ENCODE assay signal across 8 cellular contexts in the genomic region with DNA sequence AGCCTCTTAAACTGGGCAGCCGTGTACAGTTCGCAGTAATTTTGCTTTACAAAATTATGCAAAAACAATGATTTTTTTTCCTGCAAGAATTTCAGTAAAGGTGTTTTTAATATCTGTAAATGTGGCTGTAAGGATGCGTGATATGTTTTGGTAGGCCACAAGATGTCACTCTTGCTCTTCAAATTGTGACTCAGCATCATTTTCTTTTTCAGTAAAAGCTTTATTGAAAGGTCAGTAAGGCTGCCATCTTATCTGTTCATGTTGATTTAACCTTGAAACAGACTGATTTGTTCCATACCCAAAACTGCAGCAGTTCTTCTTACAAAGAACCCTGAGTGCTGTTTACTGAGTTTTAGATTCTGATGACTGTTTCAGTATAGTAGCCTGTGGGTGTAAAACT. TPM values are rescaled to one million over a fixed set of nuclear protein-coding genes. Genes with fewer than 3 reads are reported as not detected.
A peak's percentile ranks its signal among the peaks of the same experiment; 100 is the strongest.
DNase-seq lines count a peak whose midpoint lies in the region; ATAC-seq and TF ChIP-seq lines count a peak whose summit lies in the region.

No MANE protein-coding gene starts in this region.

- H3K27me3 ChIP-seq in HUES64 (ENCODE audit: insufficient read depth, low read length) (no peaks in the 10 kb centered on the region), SK-N-SH (ENCODE audit: insufficient read depth) (no peaks in the 10 kb centered on the region), sigmoid colon (no peaks in the 10 kb centered on the region)

- peak overlapping the region; percentile 77 for H3K27ac Mint-ChIP-seq in activated T-cell treated with anti-CD3 and anti-CD28 coated beads, Interleukin-2, amount 50 U/mL, for 24 hours

- H3K9ac ChIP-seq in HUES64 (ENCODE audit: low read depth, low read length) (no peak overlapping the region), SK-N-SH (no peak overlapping the region)

- no peaks in the 10 kb centered on the region for H3K9me2 ChIP-seq in SK-N-SH

- H3K4me3 ChIP-seq in HUES64 (ENCODE audit: low read length) (no peak overlapping the region), SK-N-SH (ENCODE audit: low read depth in 2 of 2, low read length in 1 of 2) (no peak overlapping the region), fibroblast of mammary gland (ENCODE audit: control insufficient read depth, low read depth, low read length) (no peak overlapping the region), sigmoid colon (no peak overlapping the region)

- H3K4me1 ChIP-seq in HUES64 (ENCODE audit: insufficient read depth, low read length) = peaks cover 7% of the 10 kb centered on the region; the same call in 1 of the 2 replicates
- H3K4me1 ChIP-seq in SK-N-SH (ENCODE audit: control insufficient read depth in 1 of 2, insufficient read depth in 2 of 2, low read depth in 1 of 2, low read length in 1 of 2) = peaks cover 11 to 23% of the 10 kb centered on the region in 2 experiments; a peak in 2 of 4 replicates
- H3K4me1 ChIP-seq in sigmoid colon = peaks cover 0 to 24% (median 3%) of the 10 kb centered on the region in 4 donors

- 0 out of 2 replicates have a peak overlapping the region, but pooled peaks have one; percentile 25 for H3K27ac ChIP-seq in HUES64 (ENCODE audit: low read depth, low read length)
- H3K27ac ChIP-seq in SK-N-SH (ENCODE audit: low read depth in 2 of 2, low read length in 1 of 2) = peak overlapping the region; percentile 75 to 81
- peak overlapping the region in 3 of 4 donors; percentile 17 to 84 (median 75) for H3K27ac ChIP-seq in sigmoid colon

- ATAC-seq in HG02981 (IDR thresholded peaks at IDR 0.05; ENCODE audit: unreplicated experiment) = no peak

- intact Hi-C loops in sigmoid colon (cut with DNase I) = loop anchor here (2.0 to 5.0 kb wide), 3 partner anchors 46 to 219 kb away; a partner anchor contains a TSS

- TF ChIP-seq CTCF in SK-N-SH (IDR thresholded peaks at IDR 0.05) (peak; percentile 77), fibroblast of mammary gland (conservative IDR thresholded peaks at IDR 0.05; ENCODE audit: control insufficient read depth, insufficient read depth, low read depth, low read length) (peak; percentile 67), sigmoid colon (IDR thresholded peaks at IDR 0.05) (peak in 3 of 4 experiments; percentile 19 to 29 (median 27))

- peak overlapping the region; percentile 39; the same call in 1 of the 2 replicates for H2AFZ ChIP-seq in SK-N-SH (ENCODE audit: low read depth)

- no peaks in the 10 kb centered on the region for H4K20me1 ChIP-seq in SK-N-SH (ENCODE audit: insufficient read depth)

- no peaks in the 10 kb centered on the region for H3K9me3 Mint-ChIP-seq in activated T-cell treated with anti-CD3 and anti-CD28 coated beads, Interleukin-2, amount 50 U/mL, for 24 hours

- TF ChIP-seq RAD21 in SK-N-SH (IDR thresholded peaks at IDR 0.05; ENCODE audit: low read length) = peak; percentile 87

- H3K79me2 ChIP-seq in SK-N-SH (ENCODE audit: insufficient read depth) = peaks cover 3% of the 10 kb centered on the region; the same call in 1 of the 2 replicates

- WGBS in HUES64 = 85% methylated on average over 3 of the region's 3 CpGs
- WGBS in SK-N-SH (ENCODE audit: low lambda C conversion rate) = 14% methylated on average over 3 of the region's 3 CpGs
- 54 to 59% methylated on average over 3 of the region's 3 CpGs for WGBS in sigmoid colon, 2 donors

- peaks cover 61% of the 10 kb centered on the region for H3K36me3 ChIP-seq in HUES64 (ENCODE audit: insufficient read depth, low read length)
- peaks cover 18 to 29% of the 10 kb centered on the region in 2 experiments for H3K36me3 ChIP-seq in SK-N-SH (replicated peaks in 1 of 2; ENCODE audit: control insufficient read depth in 1 of 2, insufficient read depth in 2 of 2, low read length in 1 of 2)
- H3K36me3 ChIP-seq in sigmoid colon = peaks cover 0 to 6% (median 2%) of the 10 kb centered on the region in 4 donors

- CTCF ChIA-PET in SK-N-SH (lab: Yijun Ruan, JAX) = interaction anchor here (0.6 to 6.6 kb wide), 44 partner anchors 9 to 864 kb away, joined by 3 to 74 read pairs (median 4); no protein-coding TSS in a partner anchor

- DNase-seq in activated T-cell treated with anti-CD3 and anti-CD28 coated beads, Interleukin-2, amount 50 U/mL, for 24 hours = no peak
- no peak for DNase-seq in activated T-cell treated with anti-CD3 and anti-CD28 coated beads, Interleukin-2, amount 50 U/mL, for 48 hours
- peak; percentile 44 for DNase-seq in SK-N-SH
- DNase-seq in fibroblast of mammary gland (ENCODE audit: low read depth) = peak; percentile 77
- DNase-seq in sigmoid colon = no peak
- no peak for DNase-seq in stimulated activated CD4-positive, alpha-beta T cell treated with anti-CD3 and anti-CD28 coated beads, Interleukin-1b, Interleukin-23, amount 100 ng/mL, for 48 hours

- peak overlapping the region; percentile 27; the same call in 1 of the 2 replicates for H3K4me2 ChIP-seq in SK-N-SH

- H3K9me3 ChIP-seq in HUES64 (ENCODE audit: insufficient read depth, low read depth, low read length) (no peaks in the 10 kb centered on the region), SK-N-SH (no peaks in the 10 kb centered on the region), sigmoid colon (no peaks in the 10 kb centered on the region)

- H3F3A ChIP-seq in SK-N-SH (replicated peaks; ENCODE audit: insufficient read depth) = peaks cover 42% of the 10 kb centered on the region

- TF ChIP-seq POLR2A in sigmoid colon (IDR thresholded peaks at IDR 0.05) = no peak

- H3K27me3 Mint-ChIP-seq in activated T-cell treated with anti-CD3 and anti-CD28 coated beads, Interleukin-2, amount 50 U/mL, for 24 hours = no peaks in the 10 kb centered on the region

- H3K36me3 Mint-ChIP-seq in activated T-cell treated with anti-CD3 and anti-CD28 coated beads, Interleukin-2, amount 50 U/mL, for 24 hours (ENCODE audit: low read depth) = peaks cover 88% of the 10 kb centered on the region

- H3K4me3 Mint-ChIP-seq in activated T-cell treated with anti-CD3 and anti-CD28 coated beads, Interleukin-2, amount 50 U/mL, for 24 hours = no peak overlapping the region

- POLR2A ChIA-PET in SK-N-SH (lab: Yijun Ruan, JAX) = interaction anchor here (1.0 to 1.1 kb wide), 2 partner anchors 54 to 57 kb away, joined by 3 to 7 read pairs; no protein-coding TSS in a partner anchor

- H3K4me1 Mint-ChIP-seq in activated T-cell treated with anti-CD3 and anti-CD28 coated beads, Interleukin-2, amount 50 U/mL, for 24 hours (ENCODE audit: low read depth) = peaks cover 28% of the 10 kb centered on the region

- TF ChIP-seq EP300 in SK-N-SH (IDR thresholded peaks at IDR 0.05; ENCODE audit: borderline replicate concordance in 1 of 2, low read depth in 1 of 2, low read length in 1 of 2) = peak in 1 of 2 experiments; percentile 41; a peak in 2 of 4 replicates
- no peak for TF ChIP-seq EP300 in sigmoid colon (IDR thresholded peaks at IDR 0.05)

TF ChIP-seq in SK-N-SH, 30 proteins besides CTCF, POLR2A, EP300 and RAD21 (continues in another document):
- TF ChIP-seq NRF1 (IDR thresholded peaks at IDR 0.05; ENCODE audit: low read depth, low read length) = no peak
- TF ChIP-seq TAF1 (IDR thresholded peaks at IDR 0.05; ENCODE audit: borderline replicate concordance, low read depth, low read length) = no peak
- no peak for TF ChIP-seq MEF2A (IDR thresholded peaks at IDR 0.05; ENCODE audit: borderline replicate concordance, low read depth)
- TF ChIP-seq TCF12 (IDR thresholded peaks at IDR 0.05) = 0 out of 2 replicates have a peak, but pooled peaks have one; percentile 19
- TF ChIP-seq SMC3 (IDR thresholded peaks at IDR 0.05; ENCODE audit: low read depth, low read length) = peak; percentile 64
- TF ChIP-seq RCOR1 (IDR thresholded peaks at IDR 0.05; ENCODE audit: low read length) = no peak
- peak; percentile 70; the same call in 1 of the 2 replicates for TF ChIP-seq YY1 (IDR thresholded peaks at IDR 0.05; ENCODE audit: low read depth)
- TF ChIP-seq, protein P1, sequence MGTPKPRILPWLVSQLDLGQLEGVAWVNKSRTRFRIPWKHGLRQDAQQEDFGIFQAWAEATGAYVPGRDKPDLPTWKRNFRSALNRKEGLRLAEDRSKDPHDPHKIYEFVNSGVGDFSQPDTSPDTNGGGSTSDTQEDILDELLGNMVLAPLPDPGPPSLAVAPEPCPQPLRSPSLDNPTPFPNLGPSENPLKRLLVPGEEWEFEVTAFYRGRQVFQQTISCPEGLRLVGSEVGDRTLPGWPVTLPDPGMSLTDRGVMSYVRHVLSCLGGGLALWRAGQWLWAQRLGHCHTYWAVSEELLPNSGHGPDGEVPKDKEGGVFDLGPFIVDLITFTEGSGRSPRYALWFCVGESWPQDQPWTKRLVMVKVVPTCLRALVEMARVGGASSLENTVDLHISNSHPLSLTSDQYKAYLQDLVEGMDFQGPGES (IDR thresholded peaks at IDR 0.05; ENCODE audit: low read depth, low read length) = no peak

RNA-seq across cellular contexts. Expression of a gene that starts 39.9 kb away (rescaled TPM):
- 26.6 TPM for polyA plus RNA-seq in HUES64 (2013, experiment 1 of 2)
- 23.8 TPM for polyA plus RNA-seq in HUES64 (2013, experiment 2 of 2)
- polyA plus RNA-seq in SK-N-SH (2012; rRNA removed) (12.1 and 16.6 TPM in 2 replicates), sigmoid colon (1 to 10 TPM; 3.9 to 7.4 (median 5.4) TPM)
- 15.5 and 17.7 TPM in 2 replicates for polyA plus RNA-seq in SK-N-SH (2012; cell fraction: cytosol; rRNA removed)
- 14.6 and 28.0 TPM in 2 replicates for polyA plus RNA-seq in SK-N-SH (2012; cell fraction: nucleus; rRNA removed)
- 10 to 100 TPM; 11.5 to 20.1 (median 13.2) TPM for total RNA-seq in sigmoid colon

RNA-seq across cellular contexts. Expression of a gene that starts 44.0 kb away (rescaled TPM):
- 105 TPM for polyA plus RNA-seq in HUES64 (2013, experiment 1 of 2)
- polyA plus RNA-seq in HUES64 (2013, experiment 2 of 2) = 120 TPM
- polyA plus RNA-seq in SK-N-SH (2012; rRNA removed) (172 and 198 TPM in 2 replicates), sigmoid colon (100 to 1,000 TPM in 1 of 3 donors, 10 to 100 TPM in 2; 59.4 to 110 (median 70.9) TPM)
- 195 and 207 TPM in 2 replicates for polyA plus RNA-seq in SK-N-SH (2012; cell fraction: cytosol; rRNA removed)
- polyA plus RNA-seq in SK-N-SH (2012; cell fraction: nucleus; rRNA removed) = 166 and 203 TPM in 2 replicates
- 100 to 1,000 TPM in 3 of 4 donors, 10 to 100 TPM in 1; 99.8 to 130 (median 118) TPM for total RNA-seq in sigmoid colon

Comparison
In these comparisons a context has a peak if more than half of its experiments do, and no peak if none do; other contexts are left out.
1. DNase-seq: peak in SK-N-SH (single experiment) and fibroblast of mammary gland (single experiment); none in activated T-cell treated with anti-CD3 and anti-CD28 coated beads, Interleukin-2, amount 50 U/mL, for 24 hours (single experiment), activated T-cell treated with anti-CD3 and anti-CD28 coated beads, Interleukin-2, amount 50 U/mL, for 48 hours (0 of 2), sigmoid colon (single experiment) and stimulated activated CD4-positive, alpha-beta T cell treated with anti-CD3 and anti-CD28 coated beads, Interleukin-1b, Interleukin-23, amount 100 ng/mL, for 48 hours (single experiment).
2. H3K27ac ChIP-seq: peak in every context shown above with its lines; median percentile 78 in SK-N-SH; 75 in sigmoid colon; 25 in HUES64.
3. CTCF ChIP-seq: peak in every context shown above with its lines; median percentile 77 in SK-N-SH; 67 in fibroblast of mammary gland; 27 in sigmoid colon.